ENCODE assay signal across 31 cellular contexts in genomic region chr11:14254533-14255530, GRCh38.
"Had no signal": no experiment of that assay in that cellular context is flagged by ENCODE, and none has a peak within 500 bp of the region (broad histone marks: within the 10 kb centered on the region; RNA-seq: fewer than 3 reads in every experiment).

No MANE protein-coding gene starts in this region.

- H3K4me3 Mint-ChIP-seq: activated naive CD4-positive, alpha-beta T cell treated with anti-CD3 and anti-CD28 coated beads for 36 hours; activated naive CD8-positive, alpha-beta T cell treated with anti-CD3 and anti-CD28 coated beads, Interleukin-2, amount 10 ng/mL, durations not matched to agents 7 days and 5 days; activated T-helper 1 cell treated with anti-CD3 and anti-CD28 coated beads, Interleukin-12 subunit alpha, Interleukin-12 subunit beta, Interleukin-2, Interleukin-4 antibody, amounts not matched to agents 30 ng/mL and 10 ng/mL and 1 ng/mL, durations not matched to agents 14 hours and 24 hours and 36 hours; mesothelial cell of epicardium; T-helper 1 cell treated with Interleukin-12 subunit alpha and Interleukin-12 subunit beta and Interleukin-4 antibody, amounts not matched to agents 30 μg/mL and 1 μg/mL, for 36 hours; type B pancreatic cell had no signal

- H3K27ac Mint-ChIP-seq: activated naive CD4-positive, alpha-beta T cell treated with anti-CD3 and anti-CD28 coated beads for 36 hours; activated naive CD8-positive, alpha-beta T cell treated with anti-CD3 and anti-CD28 coated beads, Interleukin-2, amount 10 ng/mL, durations not matched to agents 7 days and 5 days; activated T-helper 1 cell treated with anti-CD3 and anti-CD28 coated beads, Interleukin-12 subunit alpha, Interleukin-12 subunit beta, Interleukin-2, Interleukin-4 antibody, amounts not matched to agents 30 ng/mL and 10 ng/mL and 1 ng/mL, durations not matched to agents 14 hours and 24 hours and 36 hours; mesothelial cell of epicardium; T-helper 1 cell treated with Interleukin-12 subunit alpha and Interleukin-12 subunit beta and Interleukin-4 antibody, amounts not matched to agents 30 μg/mL and 1 μg/mL, for 36 hours; type B pancreatic cell had no signal

- H3K36me3 ChIP-seq: ascending aorta, cardiac muscle cell, left ventricle myocardium inferior, right atrium auricular region, thoracic aorta, WERI-Rb-1 had no signal

- H3K27me3 ChIP-seq: ascending aorta, right atrium auricular region had no signal

- H3K4me2 ChIP-seq: smooth muscle cell had no signal

- H3K27ac ChIP-seq: ascending aorta, cardiac muscle cell, coronary artery, dorsolateral prefrontal cortex, foreskin keratinocyte, heart right ventricle, left ventricle myocardium inferior, right atrium auricular region, thoracic aorta, WERI-Rb-1 had no signal

- DNase-seq: activated CD4-positive, alpha-beta T cell treated with anti-CD3 and anti-CD28 coated beads for 48 hours; activated CD4-positive, alpha-beta T cell treated with anti-CD3 and anti-CD28 coated beads, Interleukin-2, amount 50 U/mL, for 48 hours; activated CD8-positive, alpha-beta memory T cell treated with anti-CD3 and anti-CD28 coated beads for 24 hours; activated effector memory CD4-positive, alpha-beta T cell treated with anti-CD3 and anti-CD28 coated beads, Interleukin-2, amount 50 U/mL, for 16 hours; activated naive CD4-positive, alpha-beta T cell treated with anti-CD3 and anti-CD28 coated beads for 36 hours; activated naive CD8-positive, alpha-beta T cell treated with anti-CD3 and anti-CD28 coated beads, Interleukin-2, amount 10 ng/mL, durations not matched to agents 7 days and 5 days; dorsolateral prefrontal cortex; effector memory CD4-positive, alpha-beta T cell; erythroblast; foreskin keratinocyte; heart right ventricle; kidney glomerular epithelial cell; left ventricle myocardium inferior; naive B cell; stimulated activated CD4-positive, alpha-beta T cell treated with anti-CD3 and anti-CD28 coated beads, Interleukin-15, amount 100 ng/mL, for 24 hours; stimulated activated naive CD8-positive, alpha-beta T cell treated with anti-CD3 and anti-CD28 coated beads, Interleukin-15, Interleukin-2, amounts not matched to agents 100 U/mL and 50 U/mL, for 24 hours; SW 1271; T-helper 9 cell; WERI-Rb-1 had no signal

- H3K4me1 ChIP-seq: ascending aorta, foreskin keratinocyte had no signal

- H3K4me3 ChIP-seq: ascending aorta, cardiac muscle cell, coronary artery, dorsolateral prefrontal cortex, heart right ventricle, left ventricle myocardium inferior, right atrium auricular region, smooth muscle cell, thoracic aorta had no signal

- ATAC-seq: activated CD4-positive, CD25-positive, alpha-beta regulatory T cell treated with anti-CD3 and anti-CD28 coated beads, Interleukin-2, amount 50 U/mL, for 24 hours; foreskin keratinocyte; stimulated activated naive CD8-positive, alpha-beta T cell treated with anti-CD3 and anti-CD28 coated beads, Interleukin-15, Interleukin-2, amounts not matched to agents 100 U/mL and 50 U/mL, for 24 hours had no signal

- H3K4me1 Mint-ChIP-seq: activated naive CD8-positive, alpha-beta T cell treated with anti-CD3 and anti-CD28 coated beads, Interleukin-2, amount 10 ng/mL, durations not matched to agents 7 days and 5 days; mesothelial cell of epicardium had no signal

- H3K9me3 ChIP-seq: ascending aorta, heart right ventricle, left ventricle myocardium inferior, right atrium auricular region, thoracic aorta had no signal

- H3K36me3 Mint-ChIP-seq: activated naive CD8-positive, alpha-beta T cell treated with anti-CD3 and anti-CD28 coated beads, Interleukin-2, amount 10 ng/mL, durations not matched to agents 7 days and 5 days; brain; mesothelial cell of epicardium; naive B cell had no signal

- H3K9me3 Mint-ChIP-seq: activated naive CD4-positive, alpha-beta T cell treated with anti-CD3 and anti-CD28 coated beads for 36 hours; activated naive CD8-positive, alpha-beta T cell treated with anti-CD3 and anti-CD28 coated beads, Interleukin-2, amount 10 ng/mL, durations not matched to agents 7 days and 5 days; activated T-helper 1 cell treated with anti-CD3 and anti-CD28 coated beads, Interleukin-12 subunit alpha, Interleukin-12 subunit beta, Interleukin-2, Interleukin-4 antibody, amounts not matched to agents 30 ng/mL and 10 ng/mL and 1 ng/mL, durations not matched to agents 14 hours and 24 hours and 36 hours; brain; mesothelial cell of epicardium; naive B cell; T-helper 1 cell treated with Interleukin-12 subunit alpha and Interleukin-12 subunit beta and Interleukin-4 antibody, amounts not matched to agents 30 μg/mL and 1 μg/mL, for 36 hours; type B pancreatic cell had no signal
